15 cellular contexts compared by ENCODE assay signal in the genomic region with DNA sequence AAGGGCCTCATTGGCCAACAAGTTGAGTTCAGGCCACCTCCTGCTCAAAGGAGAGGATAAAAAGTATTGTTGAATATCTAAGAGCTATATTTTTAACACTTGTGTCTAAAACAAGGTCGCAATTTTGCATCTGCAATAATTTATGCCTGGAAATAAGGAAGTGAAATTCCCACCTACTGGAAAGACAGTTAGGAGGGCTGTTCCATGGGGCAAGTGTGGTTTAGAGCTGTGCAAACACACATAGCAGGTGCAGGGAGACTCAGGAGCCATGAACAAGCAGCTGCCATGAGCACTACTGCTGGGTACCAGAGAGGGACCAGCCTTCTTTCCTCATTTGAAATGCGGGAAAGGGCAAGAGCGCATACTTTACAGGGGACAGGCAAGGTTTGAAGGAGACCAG. TPM values are rescaled to one million over a fixed set of nuclear protein-coding genes. Genes with fewer than 3 reads are reported as not detected.
DNase-seq lines count a peak whose midpoint lies in the region; ATAC-seq, FAIRE-seq and TF ChIP-seq lines count a peak whose summit lies in the region.
"Had no signal": no experiment of that assay in that cellular context is flagged by ENCODE, and none has a peak within 500 bp of the region (broad histone marks: within the 10 kb centered on the region; RNA-seq: fewer than 3 reads in every experiment).

No MANE protein-coding gene starts in this region.

- no peaks in the 10 kb centered on the region for H3K36me3 ChIP-seq in small intestine (ENCODE audit: control insufficient read depth in 2 of 2, insufficient read depth in 2 of 2, low read length in 2 of 2)
- H3K36me3 ChIP-seq in uterus: no peaks in the 10 kb centered on the region
- H3K36me3 ChIP-seq: SJSA1, WERI-Rb-1 had no signal

- H3K27ac ChIP-seq in small intestine (ENCODE audit: low read depth in 1 of 2, low read length in 1 of 2): peak overlapping the region; percentile 61 to 85
- no peak overlapping the region for H3K27ac ChIP-seq in uterus
- H3K27ac ChIP-seq: dorsolateral prefrontal cortex, SJSA1, testis, WERI-Rb-1 had no signal

- H3K4me3 ChIP-seq in small intestine (ENCODE audit: low read depth in 1 of 2, low read length in 2 of 2) (no peak overlapping the region), foreskin fibroblast (ENCODE audit: low read depth in 1 of 2, low read length in 2 of 2) (no peak overlapping the region), uterus (no peak overlapping the region)
- H3K4me3 ChIP-seq: dorsolateral prefrontal cortex, lung, SJSA1, testis had no signal

- peaks cover 9% of the 10 kb centered on the region for H3K36me3 Mint-ChIP-seq in T-helper 2 cell treated with Interferon-gamma antibody and Interleukin-4, amounts not matched to agents 5 μg/mL and 100 μg/mL, for 36 hours (ENCODE audit: low read depth)
- H3K36me3 Mint-ChIP-seq in activated CD8-positive, alpha-beta T cell treated with anti-CD3 and anti-CD28 coated beads for 36 hours (ENCODE audit: low read depth): peaks cover 15% of the 10 kb centered on the region

- H3K9me3 Mint-ChIP-seq in T-helper 2 cell treated with Interferon-gamma antibody and Interleukin-4, amounts not matched to agents 5 μg/mL and 100 μg/mL, for 36 hours: peaks cover 7% of the 10 kb centered on the region
- H3K9me3 Mint-ChIP-seq in activated CD8-positive, alpha-beta T cell treated with anti-CD3 and anti-CD28 coated beads for 36 hours: peaks cover 2% of the 10 kb centered on the region
- H3K9me3 Mint-ChIP-seq: activated T-cell treated with anti-CD3 and anti-CD28 coated beads, Interleukin-2, amount 50 U/mL, for 4 hours had no signal

- intact Hi-C loops in activated CD8-positive, alpha-beta T cell treated with anti-CD3 and anti-CD28 coated beads for 36 hours (cut with micrococcal nuclease): loop anchor here (5.0 to 10.0 kb wide), 3 partner anchors 42 to 124 kb away; no protein-coding TSS in a partner anchor
- intact Hi-C loops in uterus (cut with DNase I; ENCODE audit: low total_unique reads): no loop called here

- 79 to 84% (median 83%) methylated on average over 3 of the region's 3 CpGs for WGBS in small intestine, 3 donors

- H3K27ac Mint-ChIP-seq in T-helper 2 cell treated with Interferon-gamma antibody and Interleukin-4, amounts not matched to agents 5 μg/mL and 100 μg/mL, for 36 hours: peak overlapping the region; percentile 95
- H3K27ac Mint-ChIP-seq in activated CD8-positive, alpha-beta T cell treated with anti-CD3 and anti-CD28 coated beads for 36 hours: peak overlapping the region; percentile 92

- no peak for TF ChIP-seq POLR2A in uterus (IDR thresholded peaks at IDR 0.05)

- no peak for FAIRE-seq in small intestine (lab: Jason Lieb, UNC)

- H3K9me3 ChIP-seq in small intestine (ENCODE audit: control insufficient read depth, low read depth) (no peaks in the 10 kb centered on the region), uterus (no peaks in the 10 kb centered on the region)
- H3K9me3 ChIP-seq: SJSA1, testis had no signal

- H3K4me3 Mint-ChIP-seq in T-helper 2 cell treated with Interferon-gamma antibody and Interleukin-4, amounts not matched to agents 5 μg/mL and 100 μg/mL, for 36 hours: no peak overlapping the region
- no peak overlapping the region for H3K4me3 Mint-ChIP-seq in activated CD8-positive, alpha-beta T cell treated with anti-CD3 and anti-CD28 coated beads for 36 hours

- TF ChIP-seq CTCF in activated CD8-positive, alpha-beta T cell treated with anti-CD3 and anti-CD28 coated beads for 36 hours (IDR thresholded peaks at IDR 0.05): no peak
- TF ChIP-seq CTCF in foreskin fibroblast (IDR thresholded peaks at IDR 0.05; ENCODE audit: low read depth, low read length): no peak
- TF ChIP-seq CTCF in uterus (IDR thresholded peaks at IDR 0.05): no peak

- no peaks in the 10 kb centered on the region for H3K27me3 Mint-ChIP-seq in T-helper 2 cell treated with Interferon-gamma antibody and Interleukin-4, amounts not matched to agents 5 μg/mL and 100 μg/mL, for 36 hours (ENCODE audit: low read depth)
- H3K27me3 Mint-ChIP-seq in activated CD8-positive, alpha-beta T cell treated with anti-CD3 and anti-CD28 coated beads for 36 hours: no peaks in the 10 kb centered on the region

- peaks cover 84% of the 10 kb centered on the region for H3K4me1 Mint-ChIP-seq in T-helper 2 cell treated with Interferon-gamma antibody and Interleukin-4, amounts not matched to agents 5 μg/mL and 100 μg/mL, for 36 hours (ENCODE audit: low read depth)
- H3K4me1 Mint-ChIP-seq in activated CD8-positive, alpha-beta T cell treated with anti-CD3 and anti-CD28 coated beads for 36 hours (ENCODE audit: low read depth): peaks cover 91% of the 10 kb centered on the region

- H3K27me3 ChIP-seq in small intestine (ENCODE audit: control insufficient read depth in 2 of 2, insufficient read depth in 2 of 2, low read length in 2 of 2): no peaks in the 10 kb centered on the region
- H3K27me3 ChIP-seq in uterus: no peaks in the 10 kb centered on the region
- H3K27me3 ChIP-seq: SJSA1, testis had no signal

- POLR2A ChIA-PET in activated CD8-positive, alpha-beta T cell treated with anti-CD3 and anti-CD28 coated beads for 36 hours (lab: Charles Lee): interaction anchor here (1.0 to 9.7 kb wide), 5 partner anchors 11 to 63 kb away, joined by 3 to 133 read pairs (median 5); a partner anchor contains a TSS

- no peak for ATAC-seq in activated CD8-positive, alpha-beta T cell treated with anti-CD3 and anti-CD28 coated beads for 36 hours
- ATAC-seq: activated T-cell treated with anti-CD3 and anti-CD28 coated beads, Interleukin-2, amount 50 U/mL, for 4 hours had no signal

- DNase-seq in T-helper 2 cell treated with Interferon-gamma antibody and Interleukin-4, amounts not matched to agents 5 μg/mL and 100 μg/mL, for 36 hours (ENCODE audit: low spot score): no peak
- DNase-seq in T-helper 2 cell (no peak), MV-4-11 (lab: John Stamatoyannopoulos, UW) (peak; percentile 96), small intestine (no peak), GF-D8 (lab: John Stamatoyannopoulos, UW) (no peak), foreskin fibroblast (no peak), uterus (no peak)
- no peak for DNase-seq in activated CD8-positive, alpha-beta T cell treated with anti-CD3 and anti-CD28 coated beads for 36 hours
- DNase-seq: activated T-cell treated with anti-CD3 and anti-CD28 coated beads, Interleukin-2, amount 50 U/mL, for 4 hours; dorsolateral prefrontal cortex; NCI-H526 treated with DMSO at 0.1 percent for 48 hours; testis; WERI-Rb-1 had no signal

- CTCF ChIA-PET in activated CD8-positive, alpha-beta T cell treated with anti-CD3 and anti-CD28 coated beads for 36 hours (lab: Charles Lee): interaction anchor here (1.4 to 9.1 kb wide), 3 partner anchors 10 to 63 kb away, joined by 4 to 77 read pairs (median 13); no protein-coding TSS in a partner anchor

- no peaks in the 10 kb centered on the region for H3K4me1 ChIP-seq in small intestine (ENCODE audit: control insufficient read depth in 2 of 2, insufficient read depth in 1 of 2, low read depth in 1 of 2, low read length in 1 of 2)
- H3K4me1 ChIP-seq in uterus: no peaks in the 10 kb centered on the region
- H3K4me1 ChIP-seq: SJSA1, testis had no signal

RNA-seq across cellular contexts. Expression of a gene that starts 35.5 kb away (rescaled TPM):
- total RNA-seq in activated CD8-positive, alpha-beta T cell treated with anti-CD3 and anti-CD28 coated beads for 36 hours: 100 to 1,000 TPM; 277 to 295 TPM
- 1 to 10 TPM; 1.8 to 5.9 (median 3.0) TPM for polyA plus RNA-seq in small intestine
- total RNA-seq in uterus: 100 to 1,000 TPM in 1 of 4 donors, 10 to 100 TPM in 1, 1 to 10 TPM in 2; 7.0 to 828 (median 12.8) TPM
- total RNA-seq: SJSA1 had no signal

Comparison
In these comparisons a context has a peak if more than half of its experiments do, and no peak if none do; other contexts are left out.
1. H3K27ac ChIP-seq: peak in small intestine (2 of 2); none in uterus (0 of 2).